ENCODE assay signal across 15 cellular contexts in genomic region chr5:1279443-1280151, GRCh38. TPM values are rescaled to one million over a fixed set of nuclear protein-coding genes. Genes with fewer than 3 reads are reported as not detected.
DNase-seq lines count a peak whose midpoint lies in the region; ATAC-seq and TF ChIP-seq lines count a peak whose summit lies in the region.
"Had no signal": no experiment of that assay in that cellular context is flagged by ENCODE, and none has a peak within 500 bp of the region (broad histone marks: within the 10 kb centered on the region; RNA-seq: fewer than 3 reads in every experiment).

No MANE protein-coding gene starts in this region.

- H3K36me3 Mint-ChIP-seq in nephron progenitor cell (ENCODE audit: low read depth) (peaks cover 9% of the 10 kb centered on the region), glutamatergic neuron (ENCODE audit: unreplicated experiment) (peaks cover 9% of the 10 kb centered on the region)
- no peaks in the 10 kb centered on the region for H3K36me3 Mint-ChIP-seq in stimulated activated memory B cell treated with anti-CD40 and anti-IgM and Interleukin-4, amounts not matched to agents 10 μg/mL and 1 μg/mL and 100 μg/mL, for 72 hours

- no peaks in the 10 kb centered on the region for H3K4me1 Mint-ChIP-seq in nephron progenitor cell
- H3K4me1 Mint-ChIP-seq in glutamatergic neuron (ENCODE audit: low read depth, unreplicated experiment), result no peaks in the 10 kb centered on the region
- H3K4me1 Mint-ChIP-seq in stimulated activated memory B cell treated with anti-CD40 and anti-IgM and Interleukin-4, amounts not matched to agents 10 μg/mL and 1 μg/mL and 100 μg/mL, for 72 hours, result no peaks in the 10 kb centered on the region

- DNase-seq in right cardiac atrium (peak in 2 of 3 donors; percentile 37 to 41), cardiac septum (ENCODE audit: low spot score) (no peak), nephron progenitor cell (peak; percentile 0), glutamatergic neuron (no peak), NCI-H774 (lab: John Stamatoyannopoulos, UW) (no peak)
- DNase-seq: C1 segment of cervical spinal cord, KG1, NCI-H1105 treated with DMSO at 0.1 percent for 48 hours, NCI-H1694 treated with DMSO at 0.1 percent for 48 hours, NCI-H748 treated with DMSO at 0.1 percent for 48 hours, OCI-M1 had no signal

- no peak for ATAC-seq in right cardiac atrium
- no peak for ATAC-seq in stimulated activated memory B cell treated with anti-CD40 and anti-IgM and Interleukin-4, amounts not matched to agents 10 μg/mL and 1 μg/mL and 100 μg/mL, for 72 hours

- intact Hi-C loops in right cardiac atrium (cut with DNase I) (no loop called here), cardiac septum (cut with DNase I) (no loop called here)

- WGBS in right cardiac atrium, result 90% methylated on average over 34 of the region's 34 CpGs

- H3K4me3 Mint-ChIP-seq in nephron progenitor cell (no peak overlapping the region), glutamatergic neuron (ENCODE audit: unreplicated experiment) (no peak overlapping the region)
- no peak overlapping the region for H3K4me3 Mint-ChIP-seq in stimulated activated memory B cell treated with anti-CD40 and anti-IgM and Interleukin-4, amounts not matched to agents 10 μg/mL and 1 μg/mL and 100 μg/mL, for 72 hours

- H3K27ac Mint-ChIP-seq in nephron progenitor cell (no peak overlapping the region), glutamatergic neuron (ENCODE audit: unreplicated experiment) (no peak overlapping the region)
- H3K27ac Mint-ChIP-seq in stimulated activated memory B cell treated with anti-CD40 and anti-IgM and Interleukin-4, amounts not matched to agents 10 μg/mL and 1 μg/mL and 100 μg/mL, for 72 hours, result no peak overlapping the region

- H3K4me1 ChIP-seq in right cardiac atrium (ENCODE audit: control insufficient read depth, insufficient read depth, low read length), result no peaks in the 10 kb centered on the region

- H3K27me3 Mint-ChIP-seq in nephron progenitor cell (ENCODE audit: low read depth, poor library complexity) (peaks cover 5% of the 10 kb centered on the region), glutamatergic neuron (ENCODE audit: unreplicated experiment) (peaks cover 11% of the 10 kb centered on the region)
- H3K27me3 Mint-ChIP-seq in stimulated activated memory B cell treated with anti-CD40 and anti-IgM and Interleukin-4, amounts not matched to agents 10 μg/mL and 1 μg/mL and 100 μg/mL, for 72 hours, result no peaks in the 10 kb centered on the region

- H3K9me3 Mint-ChIP-seq in nephron progenitor cell (no peaks in the 10 kb centered on the region), glutamatergic neuron (ENCODE audit: unreplicated experiment) (peaks cover 8% of the 10 kb centered on the region)
- peaks cover 8% of the 10 kb centered on the region for H3K9me3 Mint-ChIP-seq in stimulated activated memory B cell treated with anti-CD40 and anti-IgM and Interleukin-4, amounts not matched to agents 10 μg/mL and 1 μg/mL and 100 μg/mL, for 72 hours

- H3K9me3 ChIP-seq in right cardiac atrium (ENCODE audit: control insufficient read depth, low read length), result no peaks in the 10 kb centered on the region

- TF ChIP-seq CTCF in WI38 (IDR thresholded peaks at IDR 0.05; ENCODE audit: low read depth, low read length), result no peak
- TF ChIP-seq CTCF in nephron progenitor cell (IDR thresholded peaks at IDR 0.05), result no peak
- TF ChIP-seq CTCF in glutamatergic neuron (IDR thresholded peaks at IDR 0.05; ENCODE audit: partially characterized antibody, unreplicated experiment), result no peak

- no peak overlapping the region for H3K4me3 ChIP-seq in right cardiac atrium (ENCODE audit: low read length)
- H3K4me3 ChIP-seq in WI38 (ENCODE audit: low read depth, low read length), result peak overlapping the region; percentile 68

- H3K27ac ChIP-seq in right cardiac atrium (ENCODE audit: low read length), result no peak overlapping the region

- no peaks in the 10 kb centered on the region for H3K27me3 ChIP-seq in right cardiac atrium (ENCODE audit: control insufficient read depth, insufficient read depth)

RNA-seq across cellular contexts. Expression of gene TERT, which starts 15.3 kb away (rescaled TPM):
- not detected for total RNA-seq in right cardiac atrium
- polyA plus RNA-seq in right cardiac atrium, result not detected
- total RNA-seq in cardiac septum, result not detected
- 2.9 TPM for total RNA-seq in glutamatergic neuron (ENCODE audit: unreplicated experiment)

RNA-seq across cellular contexts. Expression of gene SLC6A18, which starts 54.4 kb away (rescaled TPM):
- total RNA-seq in right cardiac atrium (not detected), cardiac septum (not detected), glutamatergic neuron (ENCODE audit: unreplicated experiment) (not detected)
- not detected for polyA plus RNA-seq in right cardiac atrium
- total RNA-seq: H4, NCI-H460 had no signal

Comparison
In these comparisons a context has a peak if more than half of its experiments do, and no peak if none do; other contexts are left out.
1. DNase-seq: peak in right cardiac atrium (2 of 3) and nephron progenitor cell (single experiment); none in cardiac septum (single experiment), glutamatergic neuron (single experiment) and NCI-H774 (single experiment).